12 cellular contexts compared by ENCODE assay signal in the genomic region with DNA sequence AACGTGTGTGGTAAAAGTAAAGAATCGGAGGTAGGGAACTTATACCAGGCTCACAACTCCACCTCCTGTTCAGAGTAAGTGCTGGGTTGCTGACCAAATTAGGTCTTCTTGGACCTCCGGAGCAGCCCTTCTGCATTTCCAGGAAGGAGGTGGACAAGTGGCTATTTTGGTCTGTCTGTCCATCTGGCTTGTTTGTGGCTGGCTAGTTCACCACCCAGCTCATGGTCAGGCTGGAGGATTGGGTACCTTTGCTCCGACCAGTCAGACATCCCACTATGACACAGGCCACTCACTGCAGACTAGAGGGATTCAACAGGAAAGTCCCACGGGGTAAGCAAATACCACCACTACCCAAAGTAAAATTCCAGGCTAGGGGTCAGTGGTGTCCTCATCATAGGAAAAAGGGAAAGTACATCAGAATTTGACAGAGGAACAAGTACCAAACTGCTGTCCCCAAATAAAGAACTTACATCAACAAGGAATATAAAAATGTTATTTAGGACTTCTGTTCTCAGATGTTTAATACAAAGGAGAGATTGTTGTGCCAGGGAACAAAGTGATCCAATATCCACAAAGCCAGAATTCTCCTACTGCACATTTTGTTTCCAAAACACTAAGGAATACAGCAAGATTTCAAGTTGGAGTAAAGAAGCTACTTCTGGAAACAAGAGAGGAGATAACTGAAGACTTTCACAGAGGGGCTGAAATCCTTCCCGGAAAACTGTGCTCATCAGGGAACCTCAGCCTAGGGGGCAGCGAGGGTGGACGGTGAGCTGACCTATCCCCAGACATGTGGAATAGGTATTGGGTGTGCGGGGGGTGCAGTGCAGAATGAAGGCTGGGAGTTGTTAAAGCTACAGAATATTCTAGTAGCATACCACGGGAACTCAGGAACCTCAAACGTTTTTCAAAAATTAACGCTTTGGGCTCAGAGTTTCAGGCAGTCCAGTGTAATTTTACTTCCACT.
DNase-seq lines count a peak whose midpoint lies in the region; TF ChIP-seq lines count a peak whose summit lies in the region.
"Had no signal": no experiment of that assay in that cellular context is flagged by ENCODE, and none has a peak within 500 bp of the region (broad histone marks: within the 10 kb centered on the region; RNA-seq: fewer than 3 reads in every experiment).

No MANE protein-coding gene starts in this region.

- no peak overlapping the region for H3K4me2 ChIP-seq in KMS-11

- H3K27me3 ChIP-seq in KMS-11 (ENCODE audit: insufficient read depth, low read depth) (no peaks in the 10 kb centered on the region), mucosa of rectum (ENCODE audit: control insufficient read depth in 2 of 2, insufficient read depth in 2 of 2, low read length in 2 of 2) (no peaks in the 10 kb centered on the region), stomach smooth muscle (ENCODE audit: control insufficient read depth in 1 of 2, insufficient read depth in 2 of 2, low read length in 2 of 2) (no peaks in the 10 kb centered on the region)
- H3K27me3 ChIP-seq: SJCRH30 had no signal

- peaks cover 50% of the 10 kb centered on the region for H3K79me2 ChIP-seq in KMS-11 (ENCODE audit: insufficient read depth, low read depth)

- no peaks in the 10 kb centered on the region for H4K20me1 ChIP-seq in KMS-11 (ENCODE audit: insufficient read depth)

- DNase-seq in coronary artery (ENCODE audit: low spot score) (peak; percentile 93), COR-L47 (lab: John Stamatoyannopoulos, UW) (no peak), SKM-1 (lab: John Stamatoyannopoulos, UW; ENCODE audit: unreplicated experiment) (no peak), amniotic stem cell (lab: John Stamatoyannopoulos, UW) (no peak), kidney glomerular epithelial cell (lab: John Stamatoyannopoulos, UW) (no peak)
- DNase-seq: activated CD4-positive, alpha-beta T cell treated with anti-CD3 and anti-CD28 coated beads for 1 hour; NCI-H510A treated with DMSO at 0.1 percent for 48 hours; SJCRH30 had no signal

- H3K9ac ChIP-seq in KMS-11 (no peak overlapping the region), mucosa of rectum (ENCODE audit: low read depth in 1 of 2, low read length in 2 of 2) (no peak overlapping the region), stomach smooth muscle (ENCODE audit: low read length in 2 of 2) (peak overlapping the region; percentile 1 to 43)

- H3K4me3 ChIP-seq in KMS-11 (IDR thresholded peaks at IDR 0.05; ENCODE audit: insufficient read depth, low read depth, low read length): no peak overlapping the region
- H3K4me3 ChIP-seq in coronary artery: peak overlapping the region; percentile 36
- H3K4me3 ChIP-seq in mucosa of rectum (ENCODE audit: low read length in 2 of 2): no peak overlapping the region
- H3K4me3 ChIP-seq in stomach smooth muscle (ENCODE audit: low read length in 2 of 2): peak overlapping the region in 1 of 2 donors; percentile 44
- H3K4me3 ChIP-seq: SJCRH30 had no signal

- H3K36me3 ChIP-seq in KMS-11 (ENCODE audit: insufficient read depth) (no peaks in the 10 kb centered on the region), mucosa of rectum (ENCODE audit: control insufficient read depth in 2 of 2, insufficient read depth in 2 of 2, low read length in 2 of 2) (no peaks in the 10 kb centered on the region), stomach smooth muscle (ENCODE audit: control insufficient read depth in 2 of 2, insufficient read depth in 2 of 2, low read length in 2 of 2) (no peaks in the 10 kb centered on the region)
- H3K36me3 ChIP-seq: SJCRH30 had no signal

- TF ChIP-seq CTCF in KMS-11 (conservative IDR thresholded peaks at IDR 0.05; ENCODE audit: low read depth, low read length) (no peak; the same call in 1 of the 2 replicates), coronary artery (IDR thresholded peaks at IDR 0.05) (no peak)

- H3K4me1 ChIP-seq in KMS-11 (ENCODE audit: low read depth, poor library complexity, severe bottlenecking) (peaks cover 71% of the 10 kb centered on the region), mucosa of rectum (ENCODE audit: control insufficient read depth in 2 of 2, insufficient read depth in 2 of 2, low read length in 2 of 2) (peaks cover 4 to 8% of the 10 kb centered on the region in 2 donors), stomach smooth muscle (ENCODE audit: control insufficient read depth, insufficient read depth, low read length) (peaks cover 40% of the 10 kb centered on the region)
- H3K4me1 ChIP-seq: SJCRH30 had no signal

- H3K27ac ChIP-seq in KMS-11: peak overlapping the region; percentile 12; the same call in 1 of the 2 replicates
- H3K27ac ChIP-seq in coronary artery: peak overlapping the region; percentile 75 to 87
- H3K27ac ChIP-seq in mucosa of rectum (ENCODE audit: low read depth in 2 of 2, low read length in 2 of 2): peak overlapping the region; percentile 35 to 51
- H3K27ac ChIP-seq in stomach smooth muscle (ENCODE audit: low read length): peak overlapping the region; percentile 80
- H3K27ac ChIP-seq: C4-2B, SJCRH30 had no signal

- H3K9me3 ChIP-seq in mucosa of rectum (ENCODE audit: control insufficient read depth in 2 of 2, low read length in 2 of 2) (no peaks in the 10 kb centered on the region), stomach smooth muscle (ENCODE audit: control insufficient read depth in 2 of 2, low read length in 2 of 2) (no peaks in the 10 kb centered on the region)
- H3K9me3 ChIP-seq: SJCRH30 had no signal

- no peak overlapping the region for H2AFZ ChIP-seq in KMS-11 (ENCODE audit: low read depth)

Comparison
In these comparisons a context has a peak if more than half of its experiments do, and no peak if none do; other contexts are left out.
1. H3K27ac ChIP-seq: peak in every context shown above with its lines; median percentile 81 in coronary artery; 80 in stomach smooth muscle; 43 in mucosa of rectum; 12 in KMS-11.
2. H3K9ac ChIP-seq: peak in stomach smooth muscle (2 of 2); none in KMS-11 (single experiment) and mucosa of rectum (0 of 2).